Comparison of ENCODE assay signal across 8 cellular contexts in genomic region chr1:70221241-70222077, GRCh38. TPM values are rescaled to one million over a fixed set of nuclear protein-coding genes. Genes with fewer than 3 reads are reported as not detected.
DNase-seq lines count a peak whose midpoint lies in the region; ATAC-seq, FAIRE-seq and TF ChIP-seq lines count a peak whose summit lies in the region.

A gene with protein sequence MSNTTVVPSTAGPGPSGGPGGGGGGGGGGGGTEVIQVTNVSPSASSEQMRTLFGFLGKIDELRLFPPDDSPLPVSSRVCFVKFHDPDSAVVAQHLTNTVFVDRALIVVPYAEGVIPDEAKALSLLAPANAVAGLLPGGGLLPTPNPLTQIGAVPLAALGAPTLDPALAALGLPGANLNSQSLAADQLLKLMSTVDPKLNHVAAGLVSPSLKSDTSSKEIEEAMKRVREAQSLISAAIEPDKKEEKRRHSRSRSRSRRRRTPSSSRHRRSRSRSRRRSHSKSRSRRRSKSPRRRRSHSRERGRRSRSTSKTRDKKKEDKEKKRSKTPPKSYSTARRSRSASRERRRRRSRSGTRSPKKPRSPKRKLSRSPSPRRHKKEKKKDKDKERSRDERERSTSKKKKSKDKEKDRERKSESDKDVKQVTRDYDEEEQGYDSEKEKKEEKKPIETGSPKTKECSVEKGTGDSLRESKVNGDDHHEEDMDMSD (plus strand): TSS chr1:70221380. CDS start chr1:70221637, 257 bp downstream.

- H3K9me3 Mint-ChIP-seq in progenitor cell of endocrine pancreas (ENCODE audit: low read depth): no peaks in the 10 kb centered on the region

- peak; percentile 84 for TF ChIP-seq POLR2A in GM12891 (IDR thresholded peaks at IDR 0.05; ENCODE audit: low read depth, low read length)

- H3K36me3 Mint-ChIP-seq in progenitor cell of endocrine pancreas (ENCODE audit: insufficient read depth): peaks cover 11% of the 10 kb centered on the region

- peaks cover 30% of the 10 kb centered on the region for H3K4me1 Mint-ChIP-seq in progenitor cell of endocrine pancreas (ENCODE audit: low read depth)

- peak within 1 kb of the TSS; percentile 91 for H3K4me3 Mint-ChIP-seq in progenitor cell of endocrine pancreas (ENCODE audit: low read depth)

- H3K27me3 Mint-ChIP-seq in progenitor cell of endocrine pancreas: no peaks in the 10 kb centered on the region

- DNase-seq in GM12891 (ENCODE audit: insufficient read length, low spot score) (peak; percentile 79), NCI-H1436 treated with DMSO at 0.1 percent for 48 hours (lab: John Stamatoyannopoulos, UW) (peak; percentile 43), T-helper 1 cell (peak; percentile 89 to 95 (median 95)), amniotic epithelial cell (ENCODE audit: low read depth) (peak; percentile 88), left cardiac atrium (peak; percentile 97), progenitor cell of endocrine pancreas (ENCODE audit: low spot score, unreplicated experiment) (peak; percentile 96), ureter (ENCODE audit: low spot score) (peak; percentile 98)

- intact Hi-C loops in left cardiac atrium (cut with DNase I): no loop called here

- ATAC-seq in HG02840 (IDR thresholded peaks at IDR 0.05; ENCODE audit: low FRiP score, unreplicated experiment) (peak; percentile 94), left cardiac atrium (peak; percentile 100)

- peak within 1 kb of the TSS; percentile 99 for H3K27ac Mint-ChIP-seq in progenitor cell of endocrine pancreas

- TF ChIP-seq CTCF in progenitor cell of endocrine pancreas (IDR thresholded peaks at IDR 0.05; ENCODE audit: unreplicated experiment): peak; percentile 22

- FAIRE-seq in GM12891 (lab: Jason Lieb, UNC): peak; percentile 99

TF ChIP-seq in GM12891, 5 proteins besides CTCF, POLR2A, EP300 and RAD21:
- TF ChIP-seq POU2F2 (IDR thresholded peaks at IDR 0.05; ENCODE audit: low read depth, low read length) (peak; percentile 22; the same call in 1 of the 2 replicates), TAF1 (IDR thresholded peaks at IDR 0.05; ENCODE audit: low read depth, low read length) (peak; percentile 67), SPI1 (IDR thresholded peaks at IDR 0.05; ENCODE audit: low read depth, low read length) (no peak), POLR2AphosphoS5 (IDR thresholded peaks at IDR 0.05; ENCODE audit: low read depth, low read length) (peak; percentile 92), PAX5 (IDR thresholded peaks at IDR 0.05; ENCODE audit: insufficient read depth, low read length, severe bottlenecking) (no peak)

RNA-seq across cellular contexts. Expression of the gene that starts here (rescaled TPM):
- 137 TPM for polyA plus RNA-seq in GM12891 (2012; ENCODE audit: low read depth, missing spikeins)
- 10 to 100 TPM; 56.1 to 68.5 TPM for total RNA-seq in left cardiac atrium
- 314 and 318 TPM in 2 replicates for total RNA-seq in progenitor cell of endocrine pancreas
- 184 TPM for total RNA-seq in ureter

Comparison
In these comparisons a context has a peak if more than half of its experiments do, and no peak if none do; other contexts are left out.
1. Peak in every context shown above with its lines: DNase-seq and ATAC-seq.
2. DNase-seq: peak in every context shown above with its lines; median percentile 98 in ureter; 97 in left cardiac atrium; 96 in progenitor cell of endocrine pancreas; 95 in T-helper 1 cell; 88 in amniotic epithelial cell; 79 in GM12891; 43 in NCI-H1436 treated with DMSO at 0.1 percent for 48 hours.